ENCODE assay signal across 8 cellular contexts in genomic region chr22:36351921-36352774, GRCh38. TPM values are rescaled to one million over a fixed set of nuclear protein-coding genes. Genes with fewer than 3 reads are reported as not detected.
DNase-seq lines count a peak whose midpoint lies in the region; ATAC-seq and TF ChIP-seq lines count a peak whose summit lies in the region.

No MANE protein-coding gene starts in this region.

- no peaks in the 10 kb centered on the region for H3K9me3 Mint-ChIP-seq in activated naive CD4-positive, alpha-beta T cell treated with anti-CD3 and anti-CD28 coated beads, Interleukin-2, amount 50 U/mL, for 24 hours
- peaks cover 0 to 2% (median 0%) of the 10 kb centered on the region in 11 donors for H3K9me3 Mint-ChIP-seq in naive thymus-derived CD4-positive, alpha-beta T cell

- H3K9me3 ChIP-seq in effector memory CD4-positive, alpha-beta T cell (ENCODE audit: control insufficient read depth, low read length), result no peaks in the 10 kb centered on the region
- H3K9me3 ChIP-seq in naive thymus-derived CD4-positive, alpha-beta T cell (ENCODE audit: control insufficient read depth in 2 of 3, low read length in 3 of 3), result no peaks in the 10 kb centered on the region
- no peaks in the 10 kb centered on the region for H3K9me3 ChIP-seq in vagina

- H3K27ac ChIP-seq in effector memory CD4-positive, alpha-beta T cell (ENCODE audit: insufficient read depth, low read length, poor library complexity, severe bottlenecking), result peak overlapping the region; percentile 53
- peak overlapping the region; percentile 63 for H3K27ac ChIP-seq in naive thymus-derived CD4-positive, alpha-beta T cell (ENCODE audit: low read depth, low read length)
- peak overlapping the region; percentile 93 for H3K27ac ChIP-seq in vagina

- no peak for TF ChIP-seq POLR2A in vagina (IDR thresholded peaks at IDR 0.05)

- POLR2A ChIA-PET in naive thymus-derived CD4-positive, alpha-beta T cell (lab: Charles Lee), result interaction anchor here (0.6 to 47.8 kb wide), 10 partner anchors 11 to 864 kb away, joined by 3 to 1512 read pairs (median 7); partner anchors contain the start of gene MYH9

- H3K4me3 Mint-ChIP-seq in activated naive CD4-positive, alpha-beta T cell treated with anti-CD3 and anti-CD28 coated beads, Interleukin-2, amount 50 U/mL, for 24 hours, result peak overlapping the region; percentile 74
- peak overlapping the region; percentile 45 to 88 (median 78) for H3K4me3 Mint-ChIP-seq in naive thymus-derived CD4-positive, alpha-beta T cell

- H3K27ac Mint-ChIP-seq in activated naive CD4-positive, alpha-beta T cell treated with anti-CD3 and anti-CD28 coated beads, Interleukin-2, amount 50 U/mL, for 24 hours, result peak overlapping the region; percentile 77
- H3K27ac Mint-ChIP-seq in naive thymus-derived CD4-positive, alpha-beta T cell, result peak overlapping the region; percentile 86 to 98 (median 95)

- no peak for ATAC-seq in naive thymus-derived CD4-positive, alpha-beta T cell
- ATAC-seq in GM18517 (IDR thresholded peaks at IDR 0.05; ENCODE audit: unreplicated experiment), result no peak

- H3K4me3 ChIP-seq in effector memory CD4-positive, alpha-beta T cell (ENCODE audit: insufficient read depth, low read depth, low read length, poor library complexity, severe bottlenecking), result no peak overlapping the region
- peak overlapping the region; percentile 19 for H3K4me3 ChIP-seq in naive thymus-derived CD4-positive, alpha-beta T cell (ENCODE audit: low read length)
- peak overlapping the region in 1 of 2 donors; percentile 20 for H3K4me3 ChIP-seq in vagina

- H3K36me3 Mint-ChIP-seq in activated naive CD4-positive, alpha-beta T cell treated with anti-CD3 and anti-CD28 coated beads, Interleukin-2, amount 50 U/mL, for 24 hours, result peaks cover 13% of the 10 kb centered on the region
- H3K36me3 Mint-ChIP-seq in naive thymus-derived CD4-positive, alpha-beta T cell, result peaks cover 0 to 24% (median 12%) of the 10 kb centered on the region in 5 donors

- no peak for TF ChIP-seq CTCF in vagina (IDR thresholded peaks at IDR 0.05)

- H3K36me3 ChIP-seq in effector memory CD4-positive, alpha-beta T cell (ENCODE audit: control insufficient read depth, insufficient read depth, low read length), result peaks cover 17% of the 10 kb centered on the region
- H3K36me3 ChIP-seq in naive thymus-derived CD4-positive, alpha-beta T cell (ENCODE audit: control insufficient read depth in 2 of 3, insufficient read depth in 3 of 3, low read length in 3 of 3), result peaks cover 2 to 5% (median 4%) of the 10 kb centered on the region in 3 experiments
- peaks cover 0 to 6% of the 10 kb centered on the region in 2 donors for H3K36me3 ChIP-seq in vagina

- DNase-seq in activated naive CD4-positive, alpha-beta T cell (lab: John Stamatoyannopoulos, UW), result no peak
- DNase-seq in effector memory CD4-positive, alpha-beta T cell, result no peak
- DNase-seq in naive thymus-derived CD4-positive, alpha-beta T cell, result no peak
- DNase-seq in vagina (ENCODE audit: extremely low spot score in 2 of 2), result no peak
- no peak for DNase-seq in OCI-M2 (lab: John Stamatoyannopoulos, UW; ENCODE audit: unreplicated experiment)
- DNase-seq in NCI-H82 treated with DMSO at 0.1 percent for 48 hours (lab: John Stamatoyannopoulos, UW; ENCODE audit: unreplicated experiment), result no peak

- no peaks in the 10 kb centered on the region for H3K27me3 ChIP-seq in effector memory CD4-positive, alpha-beta T cell (replicated peaks; ENCODE audit: control insufficient read depth, insufficient read depth, low read length, poor library complexity, severe bottlenecking)
- no peaks in the 10 kb centered on the region for H3K27me3 ChIP-seq in naive thymus-derived CD4-positive, alpha-beta T cell (ENCODE audit: control insufficient read depth in 2 of 2, insufficient read depth in 2 of 2, low read length in 2 of 2)
- no peaks in the 10 kb centered on the region for H3K27me3 ChIP-seq in vagina

- peaks cover 69% of the 10 kb centered on the region for H3K4me1 ChIP-seq in effector memory CD4-positive, alpha-beta T cell (ENCODE audit: control insufficient read depth, insufficient read depth, low read length, poor library complexity, severe bottlenecking)
- peaks cover 79 to 82% of the 10 kb centered on the region in 2 donors for H3K4me1 ChIP-seq in naive thymus-derived CD4-positive, alpha-beta T cell (ENCODE audit: control insufficient read depth in 2 of 2, insufficient read depth in 2 of 2, low read length in 2 of 2)
- H3K4me1 ChIP-seq in vagina, result peaks cover 82% of the 10 kb centered on the region

- CTCF ChIA-PET in naive thymus-derived CD4-positive, alpha-beta T cell (lab: Charles Lee), result interaction anchor here (0.9 to 1.5 kb wide), 4 partner anchors 13 to 119 kb away, joined by 3 to 5 read pairs (median 4); no protein-coding TSS in a partner anchor

- H3K27me3 Mint-ChIP-seq in activated naive CD4-positive, alpha-beta T cell treated with anti-CD3 and anti-CD28 coated beads, Interleukin-2, amount 50 U/mL, for 24 hours, result no peaks in the 10 kb centered on the region
- no peaks in the 10 kb centered on the region for H3K27me3 Mint-ChIP-seq in naive thymus-derived CD4-positive, alpha-beta T cell

- intact Hi-C loops in naive thymus-derived CD4-positive, alpha-beta T cell (cut with micrococcal nuclease), result no loop called here
- intact Hi-C loops in vagina (cut with DNase I), result no loop called here

- peaks cover 89% of the 10 kb centered on the region for H3K4me1 Mint-ChIP-seq in activated naive CD4-positive, alpha-beta T cell treated with anti-CD3 and anti-CD28 coated beads, Interleukin-2, amount 50 U/mL, for 24 hours
- H3K4me1 Mint-ChIP-seq in naive thymus-derived CD4-positive, alpha-beta T cell, result peaks cover 65 to 96% (median 90%) of the 10 kb centered on the region in 7 donors

RNA-seq across cellular contexts. Expression of gene MYH9, which starts 35.6 kb away (rescaled TPM):
- 100 to 1,000 TPM; 650 to 900 (median 803) TPM for total RNA-seq in naive thymus-derived CD4-positive, alpha-beta T cell
- 100 to 1,000 TPM in 1 of 2 donors, 10 to 100 TPM in 1; 95.5 to 501 TPM for polyA plus RNA-seq in naive thymus-derived CD4-positive, alpha-beta T cell
- 333 TPM for total RNA-seq in vagina
